Comparison of ENCODE assay signal across 8 cellular contexts in genomic region chr3:101828289-101828688, GRCh38. TPM values are rescaled to one million over a fixed set of nuclear protein-coding genes. Genes with fewer than 3 reads are reported as not detected.
A peak's percentile ranks its signal among the peaks of the same experiment; 100 is the strongest.
DNase-seq lines count a peak whose midpoint lies in the region; ATAC-seq and TF ChIP-seq lines count a peak whose summit lies in the region.

No MANE protein-coding gene starts in this region.

- peaks cover 4% of the 10 kb centered on the region for H3K36me3 Mint-ChIP-seq in nephron (ENCODE audit: low read depth)

- H3K9me2 ChIP-seq in Karpas-422 (replicated peaks; ENCODE audit: insufficient read depth, low read length) = no peaks in the 10 kb centered on the region

- 0 out of 2 replicates have a peak, but pooled peaks cover 5% of the 10 kb centered on the region for H3K36me3 ChIP-seq in BE2C
- H3K36me3 ChIP-seq in Karpas-422 (ENCODE audit: insufficient read depth, low read length) = no peaks in the 10 kb centered on the region

- peak overlapping the region; percentile 74 for H3K9ac ChIP-seq in Karpas-422 (ENCODE audit: low read length)

- TF ChIP-seq CTCF in BE2C (IDR thresholded peaks at IDR 0.05; ENCODE audit: low read depth, low read length) (no peak), choroid plexus epithelial cell (conservative IDR thresholded peaks at IDR 0.05; ENCODE audit: low read depth, low read length) (no peak), nephron (IDR thresholded peaks at IDR 0.05; ENCODE audit: unreplicated experiment in 3 of 3) (no peak)

- peaks cover 41% of the 10 kb centered on the region for H3K4me1 Mint-ChIP-seq in nephron

- H3K4me3 ChIP-seq in BE2C (ENCODE audit: low read depth, low read length) = peak overlapping the region; percentile 64
- peak overlapping the region; percentile 70 for H3K4me3 ChIP-seq in Karpas-422 (ENCODE audit: low read length)
- H3K4me3 ChIP-seq in choroid plexus epithelial cell (ENCODE audit: low read depth, low read length) = peak overlapping the region; percentile 68

- H3K9me3 ChIP-seq in BE2C (no peaks in the 10 kb centered on the region), Karpas-422 (ENCODE audit: low read length) (no peaks in the 10 kb centered on the region)

- no peak overlapping the region for H2AFZ ChIP-seq in Karpas-422 (ENCODE audit: low read length)

- no peak for ATAC-seq in HG03342 (IDR thresholded peaks at IDR 0.05; ENCODE audit: unreplicated experiment)
- ATAC-seq in HG03045 (IDR thresholded peaks at IDR 0.05; ENCODE audit: unreplicated experiment) = no peak

- H3K9me3 Mint-ChIP-seq in nephron = no peaks in the 10 kb centered on the region

- peak overlapping the region; percentile 96 to 99 (median 98) for H3K27ac Mint-ChIP-seq in nephron

- peak overlapping the region; percentile 88 to 93 (median 92) for H3K4me3 Mint-ChIP-seq in nephron

- H3K27me3 Mint-ChIP-seq in nephron (ENCODE audit: low read depth) = no peaks in the 10 kb centered on the region

- no peaks in the 10 kb centered on the region for H3K27me3 ChIP-seq in BE2C
- H3K27me3 ChIP-seq in Karpas-422 (ENCODE audit: low read length) = no peaks in the 10 kb centered on the region

- H3K79me2 ChIP-seq in Karpas-422 (ENCODE audit: low read length) = no peaks in the 10 kb centered on the region

- H3K4me1 ChIP-seq in BE2C (peaks cover 8% of the 10 kb centered on the region), Karpas-422 (ENCODE audit: low read length) (peaks cover 40% of the 10 kb centered on the region)

- H3K4me2 ChIP-seq in Karpas-422 (ENCODE audit: low read depth, low read length, poor library complexity, severe bottlenecking) = peak overlapping the region; percentile 96

- DNase-seq in BE2C = no peak
- DNase-seq in Karpas-422 = no peak
- DNase-seq in choroid plexus epithelial cell (ENCODE audit: low read depth) = no peak
- DNase-seq in hepatic stellate cell (ENCODE audit: low spot score) = no peak
- DNase-seq in DMS153 treated with DMSO at 0.1 percent for 48 hours (lab: John Stamatoyannopoulos, UW; ENCODE audit: unreplicated experiment) = no peak

- no peaks in the 10 kb centered on the region for H4K20me1 ChIP-seq in Karpas-422 (ENCODE audit: insufficient read depth, low read depth, low read length)

- H3K27ac ChIP-seq in Karpas-422 (ENCODE audit: low read length) = peak overlapping the region; percentile 48; the same call in 1 of the 2 replicates

RNA-seq across cellular contexts. Expression of gene NFKBIZ, which starts 21.0 kb away (rescaled TPM):
- polyA plus RNA-seq in BE2C (2012; ENCODE audit: insufficient read depth, insufficient read length, low read depth) = 2.0 TPM
- total RNA-seq in Karpas-422 (2014; rRNA removed; shearing (Covaris generic); ENCODE audit: low replicate concordance) = 0.76 and 6.3 TPM in 2 replicates

RNA-seq across cellular contexts. Expression of gene NXPE3, which starts 49.3 kb away (rescaled TPM):
- 24.5 TPM for polyA plus RNA-seq in BE2C (2012; ENCODE audit: insufficient read depth, insufficient read length, low read depth)
- total RNA-seq in Karpas-422 (2014; rRNA removed; shearing (Covaris generic); ENCODE audit: low replicate concordance) = 18.6 and 20.2 TPM in 2 replicates
